In the genomic region with DNA sequence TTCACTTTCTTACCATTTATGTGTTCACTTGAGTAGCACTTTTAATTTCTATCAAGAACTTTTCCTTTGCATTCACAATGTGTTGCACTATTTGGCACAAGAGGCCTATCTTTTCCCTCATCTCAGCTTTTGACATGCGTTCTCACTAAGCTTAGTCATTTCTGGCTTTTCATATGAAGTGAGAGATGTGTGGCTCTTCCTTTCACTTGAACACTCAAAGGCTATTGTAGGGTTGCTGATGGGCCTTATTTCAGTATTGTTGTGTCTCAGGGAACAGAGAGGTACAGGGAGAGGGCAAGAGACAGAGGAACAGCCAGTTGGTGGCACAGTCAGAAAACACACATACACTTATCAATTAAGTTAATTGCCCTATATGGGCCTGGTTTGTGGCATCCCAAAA, we compare ENCODE assay signal across 9 cellular contexts.
DNase-seq lines count a peak whose midpoint lies in the region; ATAC-seq lines count a peak whose summit lies in the region.
"Had no signal": no experiment of that assay in that cellular context is flagged by ENCODE, and none has a peak within 500 bp of the region (broad histone marks: within the 10 kb centered on the region; RNA-seq: fewer than 3 reads in every experiment).

No MANE protein-coding gene starts in this region.

- no peak for DNase-seq in putamen (ENCODE audit: low spot score)
- no peak for DNase-seq in NCI-H2196 treated with DMSO at 0.1 percent for 48 hours (lab: John Stamatoyannopoulos, UW; ENCODE audit: unreplicated experiment)
- DNase-seq in EL = no peak
- DNase-seq: activated T-cell treated with anti-CD3 and anti-CD28 coated beads, Interleukin-2, amount 50 U/mL, for 4 hours; Calu3 had no signal

- ATAC-seq in GM18867 (IDR thresholded peaks at IDR 0.05; ENCODE audit: unreplicated experiment) = peak; percentile 95
- peak; percentile 74 for ATAC-seq in GM19468 (IDR thresholded peaks at IDR 0.05; ENCODE audit: extremely low read depth, unreplicated experiment)
- ATAC-seq in HG02943 (IDR thresholded peaks at IDR 0.05; ENCODE audit: low read depth, unreplicated experiment) = peak; percentile 81
- peak; percentile 94 for ATAC-seq in HG03575 (IDR thresholded peaks at IDR 0.05; ENCODE audit: extremely low read depth, insufficient number of reproducible peaks, low FRiP score, unreplicated experiment)
